ENCODE assay signal across 7 cellular contexts in genomic region chr16:71961066-71962039, GRCh38. TPM values are rescaled to one million over a fixed set of nuclear protein-coding genes. Genes with fewer than 3 reads are reported as not detected.
DNase-seq lines count a peak whose midpoint lies in the region; ATAC-seq, FAIRE-seq and TF ChIP-seq lines count a peak whose summit lies in the region.

No MANE protein-coding gene starts in this region.

- no peaks in the 10 kb centered on the region for H3K4me1 Mint-ChIP-seq in WTC11

- H3K4me3 Mint-ChIP-seq in WTC11, result no peak overlapping the region

- no peaks in the 10 kb centered on the region for H3K36me3 Mint-ChIP-seq in WTC11

- H3K4me3 ChIP-seq in cardiac fibroblast (replicated peaks in 1 of 2; ENCODE audit: low read depth in 2 of 2, low read length in 2 of 2) (no peak overlapping the region), kidney (ENCODE audit: low read length in 2 of 2) (no peak overlapping the region)

- CTCF ChIA-PET in WTC11 (lab: Charles Lee), result interaction anchor here (0.6 to 1.8 kb wide), 54 partner anchors 9 to 482 kb away, joined by 3 to 27 read pairs (median 4); partner anchors contain the start of genes CHST4, DHX38, IST1 and MARVELD3

- H3K9me3 ChIP-seq in kidney (ENCODE audit: control insufficient read depth in 1 of 2, low read length in 2 of 2), result no peaks in the 10 kb centered on the region

- intact Hi-C loops in kidney (cut with DNase I), result no loop called here

- H3K27ac Mint-ChIP-seq in WTC11, result no peak overlapping the region

- TF ChIP-seq CTCF in GM13977 (IDR thresholded peaks at IDR 0.05; ENCODE audit: extremely low read depth, insufficient read depth, missing control alignments) (peak; percentile 90), WTC11 (IDR thresholded peaks at IDR 0.05) (peak; percentile 78), cardiac fibroblast (IDR thresholded peaks at IDR 0.05; ENCODE audit: low read depth, low read length) (peak; percentile 84), kidney (IDR thresholded peaks at IDR 0.05; ENCODE audit: borderline replicate concordance, extremely low read depth, insufficient read depth) (peak; percentile 88)

- H3K36me3 ChIP-seq in kidney (ENCODE audit: control insufficient read depth in 1 of 2, insufficient read depth in 2 of 2, low read length in 2 of 2), result no peaks in the 10 kb centered on the region

- H3K9ac ChIP-seq in kidney (ENCODE audit: low read length in 2 of 2), result no peak overlapping the region

- DNase-seq in GM13977 (ENCODE audit: low spot score) (peak; percentile 73), NCI-H2227 (lab: John Stamatoyannopoulos, UW; ENCODE audit: unreplicated experiment) (peak; percentile 78), WTC11 (ENCODE audit: low spot score) (peak; percentile 87), cardiac fibroblast (ENCODE audit: low read depth in 2 of 2) (peak; percentile 94 to 97), kidney (peak; percentile 80)
- DNase-seq in stimulated activated CD4-positive, alpha-beta T cell treated with anti-CD3 and anti-CD28 coated beads, Interleukin-1b, Interleukin-23, amount 100 ng/mL, for 4 hours (ENCODE audit: low read depth in 2 of 2), result peak; percentile 77

- peak; percentile 32 for FAIRE-seq in kidney (lab: Jason Lieb, UNC)

- no peak overlapping the region for H3K27ac ChIP-seq in kidney (ENCODE audit: low read depth in 2 of 2, low read length in 2 of 2)

- peak; percentile 61 for ATAC-seq in HG03045 (IDR thresholded peaks at IDR 0.05; ENCODE audit: unreplicated experiment)
- peak; percentile 98 for ATAC-seq in WTC11

- POLR2A ChIA-PET in WTC11 (lab: Charles Lee), result interaction anchor here (0.5 kb wide), 2 partner anchors 53 to 88 kb away, joined by 3 to 6 read pairs; no protein-coding TSS in a partner anchor

- no peaks in the 10 kb centered on the region; the same call in 1 of the 2 replicates for H3K27me3 Mint-ChIP-seq in WTC11 (ENCODE audit: low read depth)

- H3K9me3 Mint-ChIP-seq in WTC11, result no peaks in the 10 kb centered on the region

- in situ Hi-C loops in GM13977 (cut with MboI; ENCODE audit: low pct_unique_long_range_greater_than_20kb, low sequenced_read_pairs, unreplicated experiment), result no loop called here

- H3K4me1 ChIP-seq in kidney (ENCODE audit: control insufficient read depth in 1 of 2, insufficient read depth in 1 of 2, low read depth in 1 of 2, low read length in 2 of 2), result no peaks in the 10 kb centered on the region

TF ChIP-seq in WTC11, 78 proteins besides CTCF, POLR2A, EP300 and RAD21:
- TF ChIP-seq GTF2I (CRISPR knock-in tag; conservative IDR thresholded peaks at IDR 0.05) (0 out of 2 replicates have a peak, but pooled peaks have one; percentile 15), FOXK1 (CRISPR knock-in tag; IDR thresholded peaks at IDR 0.05) (0 out of 2 replicates have a peak, but pooled peaks have one; percentile 16), CREB1 (CRISPR knock-in tag; IDR thresholded peaks at IDR 0.05) (no peak)
TF ChIP-seq in WTC11: peak in this region for 2.

RNA-seq across cellular contexts. Expression of gene PKD1L3, which starts 38.8 kb away (rescaled TPM):
- not detected in 3 replicates for total RNA-seq in WTC11 (2021)
- 0.31 TPM for total RNA-seq in kidney
- polyA plus RNA-seq in kidney (ENCODE audit: insufficient read depth, low read depth, low replicate concordance), result not detected

RNA-seq across cellular contexts. Expression of gene DHODH, which starts 47.2 kb away (rescaled TPM):
- total RNA-seq in WTC11 (2021) (15.3 to 19.0 TPM (median 16.5 TPM) in 3 replicates), kidney (10.7 TPM)
- polyA plus RNA-seq in kidney (ENCODE audit: insufficient read depth, low read depth, low replicate concordance), result 8.9 TPM
